8 cellular contexts compared by ENCODE assay signal in the genomic region with DNA sequence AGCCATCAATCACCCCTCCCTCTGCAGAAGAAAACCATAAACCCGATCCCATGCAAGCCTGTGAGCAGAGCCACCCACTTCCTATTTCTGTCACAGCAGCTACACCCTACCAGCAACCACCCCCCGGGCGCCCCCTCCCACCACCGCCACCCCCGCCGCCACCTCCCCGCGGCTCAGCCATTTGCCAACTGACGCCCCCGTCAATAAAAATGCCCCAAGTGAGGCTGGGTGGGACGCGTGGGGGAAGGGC. TPM values are rescaled to one million over a fixed set of nuclear protein-coding genes. Genes with fewer than 3 reads are reported as not detected.
A peak's percentile ranks its signal among the peaks of the same experiment; 100 is the strongest.
DNase-seq lines count a peak whose midpoint lies in the region; ATAC-seq, FAIRE-seq and TF ChIP-seq lines count a peak whose summit lies in the region.

No MANE protein-coding gene starts in this region.

- in situ Hi-C loops in G401 (cut with HindIII; ENCODE audit: low sequenced_read_pairs) = no loop called here

- H3K4me3 ChIP-seq in esophagus squamous epithelium (peak overlapping the region; percentile 86 to 94 (median 90)), pancreas (peak overlapping the region; percentile 70 to 89 (median 80))

- peaks cover 0 to 2% (median 0%) of the 10 kb centered on the region in 7 donors for H3K9me3 Mint-ChIP-seq in CD14-positive monocyte
- no peaks in the 10 kb centered on the region for H3K9me3 Mint-ChIP-seq in IgD-negative memory B cell
- no peaks in the 10 kb centered on the region for H3K9me3 Mint-ChIP-seq in activated CD8-positive, alpha-beta T cell treated with anti-CD3 and anti-CD28 coated beads for 36 hours

- H3K27ac Mint-ChIP-seq in CD14-positive monocyte (peak overlapping the region; percentile 83 to 96 (median 92)), IgD-negative memory B cell (peak overlapping the region; percentile 46 to 97 (median 92))
- peak overlapping the region; percentile 61 for H3K27ac Mint-ChIP-seq in activated CD8-positive, alpha-beta T cell treated with anti-CD3 and anti-CD28 coated beads for 36 hours

- CTCF ChIA-PET in activated CD8-positive, alpha-beta T cell treated with anti-CD3 and anti-CD28 coated beads for 36 hours (lab: Charles Lee) = interaction anchor here (1.2 kb wide), 1 partner anchor 18 kb away, joined by 4 read pairs; no protein-coding TSS in a partner anchor

- peaks cover 0 to 7% (median 6%) of the 10 kb centered on the region in 3 donors for H3K27me3 Mint-ChIP-seq in CD14-positive monocyte (ENCODE audit: low read depth in 3 of 3)
- H3K27me3 Mint-ChIP-seq in IgD-negative memory B cell = no peaks in the 10 kb centered on the region
- peaks cover 16% of the 10 kb centered on the region for H3K27me3 Mint-ChIP-seq in activated CD8-positive, alpha-beta T cell treated with anti-CD3 and anti-CD28 coated beads for 36 hours

- H3K27me3 ChIP-seq in esophagus squamous epithelium (no peaks in the 10 kb centered on the region), pancreas (no peaks in the 10 kb centered on the region)

- TF ChIP-seq CTCF in CD14-positive monocyte (IDR thresholded peaks at IDR 0.05) = no peak
- TF ChIP-seq CTCF in activated CD8-positive, alpha-beta T cell treated with anti-CD3 and anti-CD28 coated beads for 36 hours (IDR thresholded peaks at IDR 0.05) = no peak
- no peak for TF ChIP-seq CTCF in esophagus squamous epithelium (IDR thresholded peaks at IDR 0.05)
- TF ChIP-seq CTCF in pancreas (IDR thresholded peaks at IDR 0.05) = no peak

- H3K4me1 Mint-ChIP-seq in CD14-positive monocyte (peaks cover 42% of the 10 kb centered on the region), IgD-negative memory B cell (peaks cover 32 to 46% (median 38%) of the 10 kb centered on the region in 3 donors)
- H3K4me1 Mint-ChIP-seq in activated CD8-positive, alpha-beta T cell treated with anti-CD3 and anti-CD28 coated beads for 36 hours (ENCODE audit: low read depth) = peaks cover 39% of the 10 kb centered on the region

- H3K4me3 Mint-ChIP-seq in CD14-positive monocyte = peak overlapping the region; percentile 97 to 98
- H3K4me3 Mint-ChIP-seq in IgD-negative memory B cell = peak overlapping the region; percentile 94 to 99 (median 96)
- H3K4me3 Mint-ChIP-seq in activated CD8-positive, alpha-beta T cell treated with anti-CD3 and anti-CD28 coated beads for 36 hours = peak overlapping the region; percentile 95

- no peaks in the 10 kb centered on the region for H3K9me3 ChIP-seq in esophagus squamous epithelium
- no peaks in the 10 kb centered on the region for H3K9me3 ChIP-seq in pancreas

- POLR2A ChIA-PET in activated CD8-positive, alpha-beta T cell treated with anti-CD3 and anti-CD28 coated beads for 36 hours (lab: Charles Lee) = interaction anchor here (0.9 kb wide), 1 partner anchor 71 kb away, joined by 3 read pairs; no protein-coding TSS in a partner anchor

- 0% methylated on average over 4 of the region's 12 CpGs for WGBS in esophagus squamous epithelium, 2 donors
- 0 to 3% methylated on average over 12 of the region's 12 CpGs for WGBS in pancreas, 2 donors

- peaks cover 0 to 7% of the 10 kb centered on the region in 2 donors for H3K36me3 Mint-ChIP-seq in CD14-positive monocyte
- no peaks in the 10 kb centered on the region for H3K36me3 Mint-ChIP-seq in IgD-negative memory B cell
- H3K36me3 Mint-ChIP-seq in activated CD8-positive, alpha-beta T cell treated with anti-CD3 and anti-CD28 coated beads for 36 hours (ENCODE audit: low read depth) = no peaks in the 10 kb centered on the region

- no peak for ATAC-seq in activated CD8-positive, alpha-beta T cell treated with anti-CD3 and anti-CD28 coated beads for 36 hours
- peak in 2 of 4 donors; percentile 2 to 4 for ATAC-seq in pancreas

- H3K27ac ChIP-seq in esophagus squamous epithelium (peak overlapping the region; percentile 96 to 99 (median 98)), pancreas (peak overlapping the region; percentile 87 to 95 (median 92))

- intact Hi-C loops in CD14-positive monocyte (cut with micrococcal nuclease) = loop anchor here (10.0 kb wide), 3 partner anchors 61 to 249 kb away; no protein-coding TSS in a partner anchor
- intact Hi-C loops in activated CD8-positive, alpha-beta T cell treated with anti-CD3 and anti-CD28 coated beads for 36 hours (cut with micrococcal nuclease) = loop anchor here (5.0 to 10.0 kb wide), 4 partner anchors 64 to 179 kb away; no protein-coding TSS in a partner anchor
- intact Hi-C loops in esophagus squamous epithelium (cut with DNase I) = loop anchor here (10.0 kb wide), 1 partner anchor 161 kb away; no protein-coding TSS in a partner anchor
- intact Hi-C loops in pancreas (cut with DNase I) = no loop called here

- FAIRE-seq in pancreas (lab: Jason Lieb, UNC) = no peak
- no peak for FAIRE-seq in HTR-8/SVneo (lab: Jason Lieb, UNC)

- H3K36me3 ChIP-seq in esophagus squamous epithelium (no peaks in the 10 kb centered on the region), pancreas (no peaks in the 10 kb centered on the region)

- DNase-seq in CD14-positive monocyte (ENCODE audit: low spot score) (peak; percentile 57), esophagus squamous epithelium (lab: John Stamatoyannopoulos, UW) (no peak), pancreas (peak in 1 of 6 donors; percentile 52), G401 (ENCODE audit: low spot score) (no peak), NCI-H510A treated with DMSO at 0.1 percent for 48 hours (lab: John Stamatoyannopoulos, UW) (no peak), HTR-8/SVneo (ENCODE audit: insufficient read length, low spot score) (no peak)
- no peak for DNase-seq in activated CD8-positive, alpha-beta T cell treated with anti-CD3 and anti-CD28 coated beads for 36 hours

- H3K4me1 ChIP-seq in esophagus squamous epithelium (peaks cover 13 to 55% (median 23%) of the 10 kb centered on the region in 3 donors), pancreas (peaks cover 6 to 21% (median 8%) of the 10 kb centered on the region in 3 donors)

- TF ChIP-seq POLR2A in esophagus squamous epithelium (IDR thresholded peaks at IDR 0.05) = no peak

RNA-seq across cellular contexts. Expression of gene PPP3CA, which starts 1.1 kb away (rescaled TPM):
- polyA plus RNA-seq in CD14-positive monocyte (1 to 10 TPM; 5.1 to 8.9 TPM), IgD-negative memory B cell (18.0 TPM), pancreas (1 to 10 TPM; 4.9 to 7.2 TPM)
- total RNA-seq in activated CD8-positive, alpha-beta T cell treated with anti-CD3 and anti-CD28 coated beads for 36 hours = 10 to 100 TPM; 11.8 to 12.7 TPM
- total RNA-seq in esophagus squamous epithelium (10 to 100 TPM; 13.3 to 25.7 (median 17.5) TPM), pancreas (10 to 100 TPM in 5 of 6 donors, 1 to 10 TPM in 1; 10.0 to 22.7 (median 12.2) TPM)
- total RNA-seq in G401 (2014; rRNA removed; shearing (Covaris generic)) = 0.06 and 0.75 TPM in 2 replicates

Comparison
In these comparisons a context has a peak if more than half of its experiments do, and no peak if none do; other contexts are left out.
1. intact Hi-C loops: an anchor here in CD14-positive monocyte (10.0 kb wide), activated CD8-positive, alpha-beta T cell treated with anti-CD3 and anti-CD28 coated beads for 36 hours (5.0 to 10.0 kb wide) and esophagus squamous epithelium (10.0 kb wide); none called in pancreas.